In the genomic region with DNA sequence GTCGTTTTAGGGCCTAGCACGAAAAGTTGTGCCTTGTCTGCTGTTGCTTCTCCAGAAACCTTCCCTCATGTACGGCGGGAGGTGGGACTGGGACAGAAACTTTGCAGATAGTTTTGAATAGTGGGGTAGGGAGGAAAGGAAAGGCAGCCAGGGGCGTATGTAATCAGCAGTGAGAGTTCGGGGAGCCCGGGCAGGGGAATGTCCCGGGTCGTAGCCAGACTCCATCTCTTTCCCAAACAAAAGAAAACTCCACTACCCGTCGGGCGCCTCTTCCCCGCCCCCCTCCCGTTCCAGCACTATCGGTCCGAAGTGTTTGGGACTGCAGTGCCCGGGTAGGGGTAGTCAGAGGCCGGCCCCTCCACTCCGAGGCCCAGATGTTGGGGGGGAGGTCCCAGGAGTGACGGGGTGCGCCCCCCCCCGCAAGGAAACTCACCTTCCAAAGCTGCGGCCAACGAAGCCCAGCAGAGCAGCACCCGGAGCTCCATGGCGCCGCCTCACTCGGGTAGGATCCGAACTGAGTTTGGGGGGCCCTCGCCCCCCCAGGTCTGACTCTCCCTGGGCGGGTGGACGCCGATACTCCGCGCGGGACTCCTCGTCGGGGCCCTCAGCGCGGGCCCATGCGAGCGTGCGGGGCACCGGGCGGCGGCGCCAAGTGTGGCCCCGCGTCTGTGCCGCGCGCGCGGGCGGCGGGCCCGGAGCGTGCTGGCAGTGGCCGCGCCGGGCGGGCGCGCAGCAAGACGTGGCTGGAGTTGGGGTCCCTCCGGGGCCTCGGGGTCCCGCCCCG, we compare ENCODE assay signal across 8 cellular contexts. TPM values are rescaled to one million over a fixed set of nuclear protein-coding genes. Genes with fewer than 3 reads are reported as not detected.
A peak's percentile ranks its signal among the peaks of the same experiment; 100 is the strongest.
DNase-seq lines count a peak whose midpoint lies in the region; ATAC-seq and TF ChIP-seq lines count a peak whose summit lies in the region.

No MANE protein-coding gene starts in this region.

- H3K27ac ChIP-seq in DOHH2 (ENCODE audit: low read depth, low read length), result no peak overlapping the region
- no peak overlapping the region; the same call in 1 of the 2 replicates for H3K27ac ChIP-seq in SJSA1
- no peak overlapping the region for H3K27ac ChIP-seq in osteoblast (ENCODE audit: low read depth, low read length)

- DNase-seq in SJSA1 (ENCODE audit: low read depth in 1 of 2, low spot score in 2 of 2) (peak in 1 of 2 experiments; percentile 43), fibroblast of mammary gland (ENCODE audit: low read depth) (no peak), osteoblast (ENCODE audit: insufficient read length, low spot score, missing footprints) (peak; percentile 83), hypothalamus (lab: John Stamatoyannopoulos, UW) (no peak)

- peak overlapping the region; percentile 67 for H2AFZ ChIP-seq in osteoblast (ENCODE audit: low read length)

- H3K9me3 ChIP-seq in DOHH2 (ENCODE audit: control insufficient read depth, insufficient read depth, low read length) (no peaks in the 10 kb centered on the region), SJSA1 (replicated peaks) (no peaks in the 10 kb centered on the region), osteoblast (ENCODE audit: low read depth, low read length) (no peaks in the 10 kb centered on the region)

- H4K20me1 ChIP-seq in DOHH2 (ENCODE audit: control insufficient read depth, insufficient read depth, low read depth, low read length) (no peaks in the 10 kb centered on the region; the same call in 1 of the 2 replicates), osteoblast (ENCODE audit: insufficient read depth, low read length) (peaks cover 3% of the 10 kb centered on the region)

- H3K4me2 ChIP-seq in DOHH2 (ENCODE audit: low read length), result peak overlapping the region; percentile 42; the same call in 1 of the 2 replicates
- H3K4me2 ChIP-seq in osteoblast (ENCODE audit: insufficient read depth, low read length), result peak overlapping the region; percentile 80

- H3K79me2 ChIP-seq in DOHH2 (ENCODE audit: control insufficient read depth, low read length) (no peaks in the 10 kb centered on the region), osteoblast (ENCODE audit: insufficient read depth, low read length) (peaks cover 11% of the 10 kb centered on the region)

- no peak overlapping the region for H3K4me3 ChIP-seq in DOHH2 (ENCODE audit: low read length)
- H3K4me3 ChIP-seq in SJSA1, result peak overlapping the region; percentile 85
- H3K4me3 ChIP-seq in fibroblast of mammary gland (ENCODE audit: control insufficient read depth, low read depth, low read length), result peak overlapping the region; percentile 64
- H3K4me3 ChIP-seq in osteoblast (ENCODE audit: insufficient read depth, low read length), result peak overlapping the region; percentile 77

- no peaks in the 10 kb centered on the region for H3K9me2 ChIP-seq in DOHH2 (replicated peaks; ENCODE audit: control insufficient read depth, low read length)

- H3K4me1 ChIP-seq in DOHH2 (ENCODE audit: control insufficient read depth, low read length) (0 out of 2 replicates have a peak, but pooled peaks cover 4% of the 10 kb centered on the region), SJSA1 (replicated peaks) (peaks cover 31% of the 10 kb centered on the region), osteoblast (ENCODE audit: insufficient read depth, low read length) (peaks cover 19% of the 10 kb centered on the region)

- H3F3A ChIP-seq in DOHH2 (ENCODE audit: control insufficient read depth, insufficient read depth), result no peaks in the 10 kb centered on the region

- ATAC-seq in GM18870 (IDR thresholded peaks at IDR 0.05; ENCODE audit: unreplicated experiment) (no peak), GM21390 (IDR thresholded peaks at IDR 0.05; ENCODE audit: unreplicated experiment) (no peak), GM21447 (IDR thresholded peaks at IDR 0.05; ENCODE audit: unreplicated experiment) (no peak)

- H3K27me3 ChIP-seq in DOHH2 (ENCODE audit: control insufficient read depth, low read length) (peaks cover 50% of the 10 kb centered on the region), SJSA1 (replicated peaks) (no peaks in the 10 kb centered on the region), osteoblast (ENCODE audit: insufficient read depth, low read length) (no peaks in the 10 kb centered on the region)

- TF ChIP-seq CTCF in DOHH2 (IDR thresholded peaks at IDR 0.05; ENCODE audit: low read depth, low read length, poor library complexity, severe bottlenecking), result no peak
- no peak for TF ChIP-seq CTCF in fibroblast of mammary gland (conservative IDR thresholded peaks at IDR 0.05; ENCODE audit: control insufficient read depth, insufficient read depth, low read depth, low read length)
- no peak for TF ChIP-seq CTCF in osteoblast (IDR thresholded peaks at IDR 0.05; ENCODE audit: extremely low read depth, low read depth, low read length)

- H3K36me3 ChIP-seq in DOHH2 (ENCODE audit: control insufficient read depth, low read length) (no peaks in the 10 kb centered on the region), SJSA1 (peaks cover 37% of the 10 kb centered on the region), osteoblast (ENCODE audit: insufficient read depth, low read length) (no peaks in the 10 kb centered on the region)

RNA-seq across cellular contexts. Expression of a gene that starts 0.6 kb away (rescaled TPM):
- 39.8 and 49.0 TPM in 2 replicates for total RNA-seq in SJSA1 (2014; rRNA removed; shearing (Covaris generic))
- 41.8 and 47.0 TPM in 2 replicates for total RNA-seq in osteoblast

RNA-seq across cellular contexts. Expression of a gene that starts 25.8 kb away (rescaled TPM):
- 15.2 and 17.8 TPM in 2 replicates for total RNA-seq in SJSA1 (2014; rRNA removed; shearing (Covaris generic))
- total RNA-seq in osteoblast, result 19.5 and 20.0 TPM in 2 replicates

RNA-seq across cellular contexts. Expression of a gene that starts 40.4 kb away (rescaled TPM):
- 88.0 and 95.9 TPM in 2 replicates for total RNA-seq in SJSA1 (2014; rRNA removed; shearing (Covaris generic))
- 115 TPM in 2 replicates for total RNA-seq in osteoblast

RNA-seq across cellular contexts. Expression of a gene that starts 48.2 kb away (rescaled TPM):
- total RNA-seq in SJSA1 (2014; rRNA removed; shearing (Covaris generic)), result 64.4 and 76.2 TPM in 2 replicates
- 31.2 and 42.0 TPM in 2 replicates for total RNA-seq in osteoblast
